In genomic region chr17:33200587-33200986, GRCh38 we compare ENCODE assay signal across 17 cellular contexts.
DNase-seq lines count a peak whose midpoint lies in the region; ATAC-seq, FAIRE-seq and TF ChIP-seq lines count a peak whose summit lies in the region.
"Had no signal": no experiment of that assay in that cellular context is flagged by ENCODE, and none has a peak within 500 bp of the region (broad histone marks: within the 10 kb centered on the region; RNA-seq: fewer than 3 reads in every experiment).

No MANE protein-coding gene starts in this region.

- DNase-seq in Caki2 (ENCODE audit: low read depth) (peak; percentile 32), NAMALWA (ENCODE audit: low spot score) (peak; percentile 5), bronchial epithelial cell (ENCODE audit: low read depth) (peak; percentile 18), left kidney (ENCODE audit: low read depth, low spot score) (peak; percentile 53), CD14-positive monocyte (ENCODE audit: low spot score) (no peak)
- no peak for DNase-seq in stimulated activated CD4-positive, alpha-beta T cell treated with anti-CD3 and anti-CD28 coated beads, Interleukin-1b, Interleukin-23, amount 100 ng/mL, for 48 hours
- DNase-seq: activated CD4-positive, alpha-beta T cell treated with anti-CD3 and anti-CD28 coated beads, Interleukin-2, amount 50 U/mL, for 4 hours; anterior cingulate cortex; left ventricle myocardium inferior; natural killer cell; NCI-H2081; PC-9; T-helper 2 cell had no signal

- H3K27me3 ChIP-seq in bronchial epithelial cell (ENCODE audit: control insufficient read depth, insufficient read depth, low read length), result peaks cover 1% of the 10 kb centered on the region

- H3K4me1 Mint-ChIP-seq in CD14-positive monocyte, result no peaks in the 10 kb centered on the region
- H3K4me1 Mint-ChIP-seq: natural killer cell had no signal

- intact Hi-C loops in CD14-positive monocyte (cut with micrococcal nuclease), result no loop called here

- TF ChIP-seq CTCF in bronchial epithelial cell (IDR thresholded peaks at IDR 0.05; ENCODE audit: insufficient read depth, low read length, severe bottlenecking) (no peak), CD14-positive monocyte (IDR thresholded peaks at IDR 0.05) (no peak)

- no peak for FAIRE-seq in bronchial epithelial cell (lab: Jason Lieb, UNC)

- ATAC-seq in HG02678 (IDR thresholded peaks at IDR 0.05; ENCODE audit: unreplicated experiment) (no peak), GM19023 (IDR thresholded peaks at IDR 0.05; ENCODE audit: unreplicated experiment) (no peak)
- ATAC-seq: natural killer cell had no signal

- no peak overlapping the region for H3K4me3 Mint-ChIP-seq in CD14-positive monocyte
- H3K4me3 Mint-ChIP-seq: activated T-helper 1 cell treated with anti-CD3 and anti-CD28 coated beads, Interleukin-12 subunit alpha, Interleukin-12 subunit beta, Interleukin-2, Interleukin-4 antibody, amounts not matched to agents 30 ng/mL and 10 ng/mL and 1 ng/mL, durations not matched to agents 14 hours and 24 hours and 36 hours; natural killer cell had no signal

- H3K36me3 ChIP-seq in bronchial epithelial cell (ENCODE audit: control insufficient read depth, insufficient read depth, low read length), result no peaks in the 10 kb centered on the region
- H3K36me3 ChIP-seq: left ventricle myocardium inferior, suprapubic skin had no signal

- in situ Hi-C loops in Caki2 (cut with HindIII; ENCODE audit: low pct_unique_long_range_greater_than_20kb, low sequenced_read_pairs), result no loop called here

- H3K27ac Mint-ChIP-seq in CD14-positive monocyte, result no peak overlapping the region
- H3K27ac Mint-ChIP-seq: activated T-helper 1 cell treated with anti-CD3 and anti-CD28 coated beads, Interleukin-12 subunit alpha, Interleukin-12 subunit beta, Interleukin-2, Interleukin-4 antibody, amounts not matched to agents 30 ng/mL and 10 ng/mL and 1 ng/mL, durations not matched to agents 14 hours and 24 hours and 36 hours; natural killer cell had no signal

- H3K36me3 Mint-ChIP-seq in CD14-positive monocyte, result no peaks in the 10 kb centered on the region
- H3K36me3 Mint-ChIP-seq: natural killer cell had no signal

- H3K4me3 ChIP-seq in bronchial epithelial cell (ENCODE audit: low read depth, low read length), result no peak overlapping the region
- H3K4me3 ChIP-seq: left ventricle myocardium inferior, PC-9, suprapubic skin had no signal

- no peaks in the 10 kb centered on the region for H3K9me3 Mint-ChIP-seq in CD14-positive monocyte
- H3K9me3 Mint-ChIP-seq: activated T-helper 1 cell treated with anti-CD3 and anti-CD28 coated beads, Interleukin-12 subunit alpha, Interleukin-12 subunit beta, Interleukin-2, Interleukin-4 antibody, amounts not matched to agents 30 ng/mL and 10 ng/mL and 1 ng/mL, durations not matched to agents 14 hours and 24 hours and 36 hours; natural killer cell had no signal

- peaks cover 2 to 6% (median 4%) of the 10 kb centered on the region in 3 donors for H3K27me3 Mint-ChIP-seq in CD14-positive monocyte (ENCODE audit: low read depth in 3 of 3)

Comparison
In these comparisons a context has a peak if more than half of its experiments do, and no peak if none do; other contexts are left out.
1. DNase-seq: peak in Caki2 (single experiment), NAMALWA (single experiment), bronchial epithelial cell (single experiment) and left kidney (single experiment); none in CD14-positive monocyte (single experiment) and stimulated activated CD4-positive, alpha-beta T cell treated with anti-CD3 and anti-CD28 coated beads, Interleukin-1b, Interleukin-23, amount 100 ng/mL, for 48 hours (single experiment).